Comparison of ENCODE assay signal across 10 cellular contexts in genomic region chr6:11223296-11223695, GRCh38. TPM values are rescaled to one million over a fixed set of nuclear protein-coding genes. Genes with fewer than 3 reads are reported as not detected.
A peak's percentile ranks its signal among the peaks of the same experiment; 100 is the strongest.
DNase-seq lines count a peak whose midpoint lies in the region; ATAC-seq and TF ChIP-seq lines count a peak whose summit lies in the region.
"Had no signal": no experiment of that assay in that cellular context is flagged by ENCODE, and none has a peak within 500 bp of the region (broad histone marks: within the 10 kb centered on the region; RNA-seq: fewer than 3 reads in every experiment).

No MANE protein-coding gene starts in this region.

- peaks cover 99% of the 10 kb centered on the region for H3K79me2 ChIP-seq in PC-9 (ENCODE audit: low read depth)

- no TSS peak for BruUV-seq in PC-9 (replicated peaks; lab: Mats Ljungman, UMichigan)

- H3K9me3 Mint-ChIP-seq in CD8-positive, alpha-beta memory T cell: no peaks in the 10 kb centered on the region
- peaks cover 2% of the 10 kb centered on the region for H3K9me3 Mint-ChIP-seq in glutamatergic neuron (ENCODE audit: unreplicated experiment)

- H2AFZ ChIP-seq in PC-9: no peak overlapping the region

- H3K4me3 Mint-ChIP-seq in CD8-positive, alpha-beta memory T cell: peak overlapping the region; percentile 69 to 90 (median 82)
- H3K4me3 Mint-ChIP-seq in glutamatergic neuron (ENCODE audit: unreplicated experiment): no peak overlapping the region

- peaks cover 33% of the 10 kb centered on the region for H3K4me1 ChIP-seq in CD8-positive, alpha-beta memory T cell (ENCODE audit: insufficient read depth, low read length)
- H3K4me1 ChIP-seq in PC-9 (replicated peaks; ENCODE audit: insufficient read depth) (peaks cover 7% of the 10 kb centered on the region), psoas muscle (no peaks in the 10 kb centered on the region)

- intact Hi-C loops in PC-9 (cut with micrococcal nuclease; ENCODE audit: unreplicated experiment): no loop called here
- intact Hi-C loops in psoas muscle (cut with DNase I): no loop called here

- H3K27ac ChIP-seq in CD8-positive, alpha-beta memory T cell (ENCODE audit: low read depth, low read length): no peak overlapping the region
- H3K27ac ChIP-seq in PC-9 (0 out of 2 replicates have a peak overlapping the region, but pooled peaks have one; percentile 9), psoas muscle (peak overlapping the region; percentile 65)

- ATAC-seq in psoas muscle: peak in 1 of 4 donors; percentile 22

- H3K9me3 ChIP-seq in CD8-positive, alpha-beta memory T cell (ENCODE audit: low read length): no peaks in the 10 kb centered on the region
- H3K9me3 ChIP-seq in PC-9 (ENCODE audit: insufficient read depth, low read depth): no peaks in the 10 kb centered on the region
- H3K9me3 ChIP-seq in psoas muscle: no peaks in the 10 kb centered on the region

- H3K27me3 ChIP-seq in CD8-positive, alpha-beta memory T cell (ENCODE audit: insufficient read depth, low read length, poor library complexity, severe bottlenecking): no peaks in the 10 kb centered on the region
- H3K27me3 ChIP-seq in PC-9 (ENCODE audit: insufficient read depth, low read depth) (no peaks in the 10 kb centered on the region), psoas muscle (ENCODE audit: insufficient read depth in 3 of 3, low read length in 2 of 3) (no peaks in the 10 kb centered on the region)

- POLR2A ChIA-PET in CD8-positive, alpha-beta memory T cell (lab: Charles Lee): interaction anchor here (1.3 to 3.2 kb wide), 3 partner anchors 8 to 25 kb away, joined by 5 to 13 read pairs (median 5); partner anchors contain the start of gene NEDD9
- POLR2A ChIA-PET in PC-9 (lab: Charles Lee; ENCODE audit: unreplicated experiment): interaction anchor here (0.5 to 0.7 kb wide), 5 partner anchors 9 to 275 kb away, joined by 3 to 16 read pairs (median 4); partner anchors contain the start of gene NEDD9

- DNase-seq in CD8-positive, alpha-beta memory T cell: no peak
- DNase-seq in PC-9 (no peak), epithelial cell of esophagus (ENCODE audit: low read depth) (peak; percentile 78), psoas muscle (no peak), NCI-H187 treated with DMSO at 0.1 percent for 48 hours (lab: John Stamatoyannopoulos, UW) (no peak), dedifferentiated amniotic fluid mesenchymal stem cell (ENCODE audit: extremely low spot score) (no peak), glutamatergic neuron (no peak)
- DNase-seq: activated CD8-positive, alpha-beta memory T cell treated with anti-CD3 and anti-CD28 coated beads, Interleukin-2, amount 50 U/mL, for 4 hours; hypothalamus; RPMI8226 had no signal

- no peak overlapping the region for H3K4me2 ChIP-seq in PC-9

- CTCF ChIA-PET in CD8-positive, alpha-beta memory T cell (lab: Charles Lee): interaction anchor here (1.5 kb wide), 1 partner anchor 51 kb away, joined by 3 read pairs; no protein-coding TSS in a partner anchor
- CTCF ChIA-PET in PC-9 (lab: Charles Lee): no interaction called here

- no peaks in the 10 kb centered on the region for H3F3A ChIP-seq in PC-9 (ENCODE audit: insufficient read depth, low read depth)

- H3K36me3 Mint-ChIP-seq in CD8-positive, alpha-beta memory T cell: peaks cover 14 to 28% (median 15%) of the 10 kb centered on the region in 3 donors
- no peaks in the 10 kb centered on the region for H3K36me3 Mint-ChIP-seq in glutamatergic neuron (ENCODE audit: unreplicated experiment)

- H4K20me1 ChIP-seq in PC-9 (ENCODE audit: insufficient read depth): no peaks in the 10 kb centered on the region; the same call in 1 of the 2 replicates

- peak overlapping the region; percentile 89 to 99 (median 96) for H3K27ac Mint-ChIP-seq in CD8-positive, alpha-beta memory T cell
- H3K27ac Mint-ChIP-seq in glutamatergic neuron (ENCODE audit: unreplicated experiment): no peak overlapping the region

- no peak overlapping the region for H3K4me3 ChIP-seq in CD8-positive, alpha-beta memory T cell (ENCODE audit: low read length)
- H3K4me3 ChIP-seq in PC-9 (no peak overlapping the region), epithelial cell of esophagus (ENCODE audit: low read length) (no peak overlapping the region), psoas muscle (no peak overlapping the region)

- H3K9me2 ChIP-seq in PC-9 (ENCODE audit: insufficient read depth): no peaks in the 10 kb centered on the region

- no peaks in the 10 kb centered on the region for H3K36me3 ChIP-seq in CD8-positive, alpha-beta memory T cell (ENCODE audit: insufficient read depth, low read length)
- peaks cover 14% of the 10 kb centered on the region; the same call in 1 of the 2 replicates for H3K36me3 ChIP-seq in PC-9 (ENCODE audit: low read depth)
- no peaks in the 10 kb centered on the region for H3K36me3 ChIP-seq in psoas muscle (ENCODE audit: insufficient read depth in 1 of 2, low read depth in 1 of 2)

- WGBS in psoas muscle, 3 donors: 80 to 92% (median 87%) methylated on average over 4 of the region's 4 CpGs

- H3K4me1 Mint-ChIP-seq in CD8-positive, alpha-beta memory T cell: peaks cover 72 to 93% (median 84%) of the 10 kb centered on the region in 3 donors
- peaks cover 2% of the 10 kb centered on the region for H3K4me1 Mint-ChIP-seq in glutamatergic neuron (ENCODE audit: low read depth, unreplicated experiment)

- TF ChIP-seq CTCF in PC-9 (conservative IDR thresholded peaks at IDR 0.05) (no peak), epithelial cell of esophagus (IDR thresholded peaks at IDR 0.05; ENCODE audit: insufficient read depth, low read depth, low read length, missing control alignments) (no peak), psoas muscle (IDR thresholded peaks at IDR 0.05) (no peak), glutamatergic neuron (IDR thresholded peaks at IDR 0.05; ENCODE audit: partially characterized antibody, unreplicated experiment) (no peak)

- no peaks in the 10 kb centered on the region for H3K27me3 Mint-ChIP-seq in CD8-positive, alpha-beta memory T cell
- peaks cover 3% of the 10 kb centered on the region for H3K27me3 Mint-ChIP-seq in glutamatergic neuron (ENCODE audit: unreplicated experiment)

RNA-seq across cellular contexts. Expression of gene NEDD9, which starts 9.2 kb away (rescaled TPM):
- total RNA-seq in CD8-positive, alpha-beta memory T cell: 10 to 100 TPM; 39.9 to 41.0 TPM
- polyA plus RNA-seq in CD8-positive, alpha-beta memory T cell: 40.2 TPM
- 35.8 and 57.5 TPM in 2 replicates for total RNA-seq in PC-9 (2021)
- total RNA-seq in psoas muscle: 10 to 100 TPM; 11.2 to 15.7 (median 12.8) TPM
- 10 to 100 TPM in 1 of 3 donors, 1 to 10 TPM in 2; 9.0 to 11.0 (median 10.0) TPM for polyA plus RNA-seq in psoas muscle
- 0.71 TPM for total RNA-seq in glutamatergic neuron (ENCODE audit: unreplicated experiment)
